Comparison of ENCODE assay signal across 8 cellular contexts in the genomic region with DNA sequence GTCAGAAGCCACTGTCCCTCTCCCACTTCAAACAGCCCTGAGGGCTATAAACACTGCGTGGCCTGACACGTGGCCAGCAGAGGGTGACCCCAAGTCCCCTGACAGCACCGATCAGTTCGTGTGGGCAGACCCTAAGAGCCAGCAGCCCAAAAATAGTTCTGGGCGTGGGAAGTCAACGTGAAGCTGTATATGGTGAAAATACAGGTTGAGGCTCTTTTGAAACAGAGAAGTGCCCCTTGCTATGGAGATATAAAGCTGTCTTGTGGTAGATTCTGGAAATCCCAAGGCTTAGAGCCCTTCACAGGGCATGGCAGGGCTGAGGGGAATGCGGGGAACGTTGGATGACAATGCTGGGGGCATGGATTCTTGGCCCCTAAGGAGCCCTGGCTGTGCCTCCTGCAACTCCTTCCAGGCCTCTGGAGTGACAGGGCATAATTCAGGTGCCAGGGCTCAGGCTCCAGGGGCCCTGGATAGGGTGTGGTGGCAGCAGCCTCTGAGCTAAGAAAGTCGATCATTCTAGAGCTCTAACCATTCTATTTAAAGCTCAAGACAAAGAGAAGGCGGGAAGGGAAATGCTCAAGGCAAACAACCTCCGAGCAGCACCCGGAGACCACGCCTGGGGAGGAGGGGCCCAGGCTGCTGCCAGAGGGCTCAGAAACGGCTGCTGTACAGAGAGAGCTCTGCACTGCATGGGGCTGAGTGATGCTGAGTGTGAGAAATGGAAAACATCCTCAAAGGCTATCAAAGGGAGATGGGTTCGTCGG.
DNase-seq lines count a peak whose midpoint lies in the region; ATAC-seq and TF ChIP-seq lines count a peak whose summit lies in the region.

No MANE protein-coding gene starts in this region.

- peak; percentile 91 for DNase-seq in DMS153 (lab: John Stamatoyannopoulos, UW)
- peak; percentile 1 for DNase-seq in LHCN-M2 (ENCODE audit: low read depth)
- peak; percentile 61 to 79 (median 75) for DNase-seq in T-helper 17 cell
- DNase-seq in astrocyte of the spinal cord (ENCODE audit: low read depth, low spot score), result peak; percentile 54
- peak; percentile 72 for DNase-seq in mucosa of gallbladder (ENCODE audit: low spot score)
- no peak for DNase-seq in HuH-7.5 (ENCODE audit: low spot score)

- peaks cover 5% of the 10 kb centered on the region for H3K36me3 Mint-ChIP-seq in T-helper 17 cell (ENCODE audit: low read depth)

- H3K36me3 ChIP-seq in stomach smooth muscle (ENCODE audit: control insufficient read depth in 2 of 2, insufficient read depth in 2 of 2, low read length in 2 of 2), result no peaks in the 10 kb centered on the region

- H3K4me3 Mint-ChIP-seq in T-helper 17 cell, result peak overlapping the region; percentile 92

- in situ Hi-C loops in astrocyte of the spinal cord (cut with HindIII; ENCODE audit: low sequenced_read_pairs), result no loop called here

- H3K4me1 Mint-ChIP-seq in T-helper 17 cell, result peaks cover 37% of the 10 kb centered on the region

- ATAC-seq in GM21526 (IDR thresholded peaks at IDR 0.05; ENCODE audit: low FRiP score, unreplicated experiment), result peak; percentile 71
- ATAC-seq in T-helper 17 cell, result peak; percentile 90

- no peaks in the 10 kb centered on the region for H3K27me3 Mint-ChIP-seq in T-helper 17 cell

- H3K9me3 ChIP-seq in T-helper 17 cell (ENCODE audit: control insufficient read depth, low read length, poor library complexity, severe bottlenecking) (no peaks in the 10 kb centered on the region), stomach smooth muscle (ENCODE audit: control insufficient read depth in 2 of 2, low read length in 2 of 2) (no peaks in the 10 kb centered on the region)

- no peak overlapping the region for H3K27ac ChIP-seq in stomach smooth muscle (ENCODE audit: low read length)

- H3K27ac Mint-ChIP-seq in T-helper 17 cell, result peak overlapping the region; percentile 97

- no peak for TF ChIP-seq CTCF in astrocyte of the spinal cord (IDR thresholded peaks at IDR 0.05; ENCODE audit: low read depth, low read length)

- H3K4me1 ChIP-seq in stomach smooth muscle (ENCODE audit: control insufficient read depth, insufficient read depth, low read length), result peaks cover 14% of the 10 kb centered on the region

- H3K9ac ChIP-seq in stomach smooth muscle (ENCODE audit: low read length in 2 of 2), result peak overlapping the region in 1 of 2 donors; percentile 21

- H3K27me3 ChIP-seq in stomach smooth muscle (ENCODE audit: control insufficient read depth in 1 of 2, insufficient read depth in 2 of 2, low read length in 2 of 2), result no peaks in the 10 kb centered on the region

- no peak overlapping the region for H3K4me3 ChIP-seq in astrocyte of the spinal cord (ENCODE audit: low read depth, low read length)
- peak overlapping the region; percentile 4 to 22 for H3K4me3 ChIP-seq in stomach smooth muscle (ENCODE audit: low read length in 2 of 2)
